ENCODE assay signal across 1 cellular context in the genomic region with DNA sequence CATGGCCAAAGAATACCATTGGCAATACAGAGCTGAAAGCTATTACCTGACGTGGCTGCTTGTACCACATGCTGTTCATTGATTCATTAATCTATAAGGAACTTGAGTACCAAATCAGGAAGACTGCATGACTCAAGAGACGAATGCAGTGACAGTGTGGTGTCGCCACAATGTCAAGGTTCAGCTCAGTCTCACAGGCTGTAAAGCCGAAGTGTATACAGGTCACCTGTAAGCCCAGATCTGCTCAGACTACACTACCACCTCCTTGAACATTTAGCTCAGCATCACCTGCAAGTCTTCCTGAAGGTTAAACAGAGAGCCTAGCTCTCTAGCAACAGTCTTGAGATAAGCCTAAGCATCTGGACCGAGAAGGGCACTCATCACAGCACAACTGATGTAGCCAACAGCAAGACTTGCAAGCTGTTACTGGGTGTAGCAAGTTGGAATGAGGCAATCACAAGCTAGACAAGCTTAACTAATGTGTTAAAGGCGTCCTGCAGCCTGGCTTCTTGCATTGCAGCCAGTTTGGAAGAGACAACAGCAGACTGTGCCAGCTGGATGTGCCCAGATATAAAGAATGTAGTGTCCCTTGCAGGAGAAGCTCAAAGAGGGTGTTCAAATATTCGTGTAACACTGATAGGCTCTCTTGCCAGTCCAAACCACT.
TF ChIP-seq lines count a peak whose summit lies in the region.

No MANE protein-coding gene starts in this region.

TF ChIP-seq in SK-N-SH, 30 proteins besides CTCF, POLR2A, EP300 and RAD21 (continued from another document):
- TF ChIP-seq, protein P1, sequence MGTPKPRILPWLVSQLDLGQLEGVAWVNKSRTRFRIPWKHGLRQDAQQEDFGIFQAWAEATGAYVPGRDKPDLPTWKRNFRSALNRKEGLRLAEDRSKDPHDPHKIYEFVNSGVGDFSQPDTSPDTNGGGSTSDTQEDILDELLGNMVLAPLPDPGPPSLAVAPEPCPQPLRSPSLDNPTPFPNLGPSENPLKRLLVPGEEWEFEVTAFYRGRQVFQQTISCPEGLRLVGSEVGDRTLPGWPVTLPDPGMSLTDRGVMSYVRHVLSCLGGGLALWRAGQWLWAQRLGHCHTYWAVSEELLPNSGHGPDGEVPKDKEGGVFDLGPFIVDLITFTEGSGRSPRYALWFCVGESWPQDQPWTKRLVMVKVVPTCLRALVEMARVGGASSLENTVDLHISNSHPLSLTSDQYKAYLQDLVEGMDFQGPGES (IDR thresholded peaks at IDR 0.05; ENCODE audit: low read depth, low read length), result no peak
- TF ChIP-seq, protein P2, sequence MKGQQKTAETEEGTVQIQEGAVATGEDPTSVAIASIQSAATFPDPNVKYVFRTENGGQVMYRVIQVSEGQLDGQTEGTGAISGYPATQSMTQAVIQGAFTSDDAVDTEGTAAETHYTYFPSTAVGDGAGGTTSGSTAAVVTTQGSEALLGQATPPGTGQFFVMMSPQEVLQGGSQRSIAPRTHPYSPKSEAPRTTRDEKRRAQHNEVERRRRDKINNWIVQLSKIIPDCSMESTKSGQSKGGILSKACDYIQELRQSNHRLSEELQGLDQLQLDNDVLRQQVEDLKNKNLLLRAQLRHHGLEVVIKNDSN (IDR thresholded peaks at IDR 0.05; ENCODE audit: borderline replicate concordance, low read depth), result no peak
- no peak for TF ChIP-seq TCF12 (IDR thresholded peaks at IDR 0.05)
- no peak for TF ChIP-seq RCOR1 (IDR thresholded peaks at IDR 0.05; ENCODE audit: low read length)
- TF ChIP-seq ZBTB33 (IDR thresholded peaks at IDR 0.05; ENCODE audit: borderline replicate concordance, low read depth), result no peak
- TF ChIP-seq EZH2phosphoT487 (IDR thresholded peaks at IDR 0.05; ENCODE audit: borderline replicate concordance, low read depth), result no peak
- TF ChIP-seq NFIC (IDR thresholded peaks at IDR 0.05; ENCODE audit: borderline replicate concordance), result no peak
- no peak for TF ChIP-seq MEF2A (IDR thresholded peaks at IDR 0.05; ENCODE audit: borderline replicate concordance, low read depth)
- TF ChIP-seq, protein P3, sequence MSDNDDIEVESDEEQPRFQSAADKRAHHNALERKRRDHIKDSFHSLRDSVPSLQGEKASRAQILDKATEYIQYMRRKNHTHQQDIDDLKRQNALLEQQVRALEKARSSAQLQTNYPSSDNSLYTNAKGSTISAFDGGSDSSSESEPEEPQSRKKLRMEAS (IDR thresholded peaks at IDR 0.05; ENCODE audit: low read depth), result no peak
